3 cellular contexts compared by ENCODE assay signal in genomic region chr12:130458341-130458740, GRCh38.
"Had no signal": no experiment of that assay in that cellular context is flagged by ENCODE, and none has a peak within 500 bp of the region (broad histone marks: within the 10 kb centered on the region; RNA-seq: fewer than 3 reads in every experiment).

No MANE protein-coding gene starts in this region.

- DNase-seq: GDM1, GF-D8 had no signal

- H3K4me3 ChIP-seq: GM12878 had no signal
